20 cellular contexts compared by ENCODE assay signal in the genomic region with DNA sequence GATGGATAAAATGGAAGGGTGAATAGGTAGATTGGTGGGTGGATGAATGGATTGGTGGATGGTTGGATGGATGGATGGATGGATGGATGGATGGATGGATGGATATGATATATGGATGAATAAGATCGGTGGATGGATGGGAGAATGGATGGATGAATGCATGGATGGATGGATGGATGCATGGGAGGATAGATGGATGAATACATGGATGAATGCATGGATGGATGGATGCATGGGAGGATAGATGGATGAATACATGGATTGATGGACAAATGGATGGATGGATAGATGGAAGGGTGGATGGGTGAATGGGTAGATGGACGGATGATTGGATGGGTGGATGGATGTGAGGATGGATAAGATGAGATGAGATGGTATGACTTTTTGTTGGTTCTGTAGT.
A peak's percentile ranks its signal among the peaks of the same experiment; 100 is the strongest.
DNase-seq lines count a peak whose midpoint lies in the region; ATAC-seq, FAIRE-seq and TF ChIP-seq lines count a peak whose summit lies in the region.
"Had no signal": no experiment of that assay in that cellular context is flagged by ENCODE, and none has a peak within 500 bp of the region (broad histone marks: within the 10 kb centered on the region; RNA-seq: fewer than 3 reads in every experiment).

No MANE protein-coding gene starts in this region.

- H3K27ac ChIP-seq in GM12878 (ENCODE audit: control insufficient read depth, insufficient read depth) (no peak overlapping the region), prostate gland (no peak overlapping the region)
- H3K27ac ChIP-seq: GM23248, HL-60 had no signal

- no peak overlapping the region for H3K9ac ChIP-seq in GM12878 (ENCODE audit: control insufficient read depth, insufficient read depth, low read length)
- H3K9ac ChIP-seq: GM23248 had no signal

- no peak for TF ChIP-seq CTCF in GM12878 (IDR thresholded peaks at IDR 0.05 in 2 of 3, conservative IDR thresholded peaks at IDR 0.05 in 1 of 3; ENCODE audit: control insufficient read depth in 2 of 3, extremely low read depth in 1 of 3, insufficient read depth in 1 of 3, low read depth in 3 of 3, low read length in 3 of 3)
- no peak for TF ChIP-seq CTCF in prostate gland (IDR thresholded peaks at IDR 0.05)

- no peak overlapping the region for H2AFZ ChIP-seq in GM12878 (ENCODE audit: control insufficient read depth, low read depth, low read length)
- H2AFZ ChIP-seq: GM23248 had no signal

- POLR2A ChIA-PET in GM12878 (lab: Charles Lee): no interaction called here

- no peaks in the 10 kb centered on the region for H3K79me2 ChIP-seq in GM12878 (ENCODE audit: control insufficient read depth, insufficient read depth, low read length)

- no peaks in the 10 kb centered on the region for H3K27me3 ChIP-seq in GM12878 (replicated peaks in 1 of 2; ENCODE audit: control insufficient read depth in 2 of 2, insufficient read depth in 2 of 2, low read length in 1 of 2)
- no peaks in the 10 kb centered on the region for H3K27me3 ChIP-seq in prostate gland (replicated peaks; ENCODE audit: insufficient read depth)

- H3K27me3 Mint-ChIP-seq in activated CD4-positive, alpha-beta T cell treated with anti-CD3 and anti-CD28 coated beads, Interleukin-2, amount 10 ng/mL, durations not matched to agents 24 days and 14 days: peaks cover 2% of the 10 kb centered on the region
- no peaks in the 10 kb centered on the region for H3K27me3 Mint-ChIP-seq in stimulated activated naive CD8-positive, alpha-beta T cell treated with anti-CD3 and anti-CD28 coated beads, Interleukin-15, Interleukin-2, amounts not matched to agents 100 ng/mL and 50 ng/mL, for 24 hours
- no peaks in the 10 kb centered on the region for H3K27me3 Mint-ChIP-seq in stimulated activated naive CD8-positive, alpha-beta T cell treated with anti-CD3 and anti-CD28 coated beads, Interleukin-15, amount 100 ng/mL, for 72 hours

- no peak for TF ChIP-seq RAD21 in GM12878 (IDR thresholded peaks at IDR 0.05; ENCODE audit: insufficient read depth, low read depth, low read length)

- TF ChIP-seq EP300 in GM12878 (IDR thresholded peaks at IDR 0.05; ENCODE audit: borderline replicate concordance in 1 of 2, control insufficient read depth in 1 of 2, low read depth in 2 of 2, low read length in 2 of 2): no peak

- BruUV-seq in GM12878 (replicated peaks; lab: Mats Ljungman, UMichigan): no TSS peak

- RAD21 ChIA-PET in GM12878 (lab: Charles Lee; ENCODE audit: unreplicated experiment): interaction anchor here (15.3 kb wide), 1 partner anchor 25 kb away, joined by 519 read pairs; no protein-coding TSS in a partner anchor

- SMC1A ChIA-PET in GM12878 (lab: Charles Lee; ENCODE audit: uncharacterized antibody, unreplicated experiment): interaction anchor here (3.7 to 25.0 kb wide), 2 partner anchors 7 to 22 kb away, joined by 17 to 748 read pairs; no protein-coding TSS in a partner anchor

- in situ Hi-C loops in GM12878 (cut with MboI): no loop called here
- in situ Hi-C loops in KBM-7 (cut with MboI; ENCODE audit: low pct_unique_long_range_greater_than_20kb, low sequenced_read_pairs): no loop called here

- no peak overlapping the region for H3K4me3 Mint-ChIP-seq in activated CD4-positive, alpha-beta T cell treated with anti-CD3 and anti-CD28 coated beads, Interleukin-2, amount 10 ng/mL, durations not matched to agents 24 days and 14 days
- H3K4me3 Mint-ChIP-seq in stimulated activated naive CD8-positive, alpha-beta T cell treated with anti-CD3 and anti-CD28 coated beads, Interleukin-15, Interleukin-2, amounts not matched to agents 100 ng/mL and 50 ng/mL, for 24 hours: no peak overlapping the region
- no peak overlapping the region for H3K4me3 Mint-ChIP-seq in stimulated activated naive CD8-positive, alpha-beta T cell treated with anti-CD3 and anti-CD28 coated beads, Interleukin-15, amount 100 ng/mL, for 72 hours
- H3K4me3 Mint-ChIP-seq: CD14-positive monocyte, HFFc6 had no signal

- CTCF ChIA-PET in GM12878 (lab: Yijun Ruan, JAX): interaction anchor here (1.0 to 16.8 kb wide), 3 partner anchors 17 to 396 kb away, joined by 3 to 460 read pairs (median 5); no protein-coding TSS in a partner anchor

- peaks cover 42% of the 10 kb centered on the region for H3K4me1 ChIP-seq in GM12878 (ENCODE audit: control insufficient read depth, insufficient read depth, low read length)
- no peaks in the 10 kb centered on the region for H3K4me1 ChIP-seq in prostate gland (replicated peaks)

- peaks cover 9% of the 10 kb centered on the region for H3K9me3 Mint-ChIP-seq in activated CD4-positive, alpha-beta T cell treated with anti-CD3 and anti-CD28 coated beads, Interleukin-2, amount 10 ng/mL, durations not matched to agents 24 days and 14 days
- peaks cover 7% of the 10 kb centered on the region for H3K9me3 Mint-ChIP-seq in stimulated activated naive CD8-positive, alpha-beta T cell treated with anti-CD3 and anti-CD28 coated beads, Interleukin-15, Interleukin-2, amounts not matched to agents 100 ng/mL and 50 ng/mL, for 24 hours
- peaks cover 19 to 25% of the 10 kb centered on the region in 2 donors for H3K9me3 Mint-ChIP-seq in stimulated activated naive CD8-positive, alpha-beta T cell treated with anti-CD3 and anti-CD28 coated beads, Interleukin-15, amount 100 ng/mL, for 72 hours

- H3K27ac Mint-ChIP-seq in activated CD4-positive, alpha-beta T cell treated with anti-CD3 and anti-CD28 coated beads, Interleukin-2, amount 10 ng/mL, durations not matched to agents 24 days and 14 days: peak overlapping the region; percentile 74
- H3K27ac Mint-ChIP-seq in stimulated activated naive CD8-positive, alpha-beta T cell treated with anti-CD3 and anti-CD28 coated beads, Interleukin-15, Interleukin-2, amounts not matched to agents 100 ng/mL and 50 ng/mL, for 24 hours: peak overlapping the region; percentile 4
- H3K27ac Mint-ChIP-seq in stimulated activated naive CD8-positive, alpha-beta T cell treated with anti-CD3 and anti-CD28 coated beads, Interleukin-15, amount 100 ng/mL, for 72 hours: peak overlapping the region in 1 of 2 donors; percentile 1
- H3K27ac Mint-ChIP-seq: CD14-positive monocyte, HFFc6 had no signal

- peaks cover 41% of the 10 kb centered on the region for H3K4me1 Mint-ChIP-seq in activated CD4-positive, alpha-beta T cell treated with anti-CD3 and anti-CD28 coated beads, Interleukin-2, amount 10 ng/mL, durations not matched to agents 24 days and 14 days
- peaks cover 50% of the 10 kb centered on the region for H3K4me1 Mint-ChIP-seq in stimulated activated naive CD8-positive, alpha-beta T cell treated with anti-CD3 and anti-CD28 coated beads, Interleukin-15, Interleukin-2, amounts not matched to agents 100 ng/mL and 50 ng/mL, for 24 hours (ENCODE audit: low read depth)
- peaks cover 64% of the 10 kb centered on the region for H3K4me1 Mint-ChIP-seq in stimulated activated naive CD8-positive, alpha-beta T cell treated with anti-CD3 and anti-CD28 coated beads, Interleukin-15, amount 100 ng/mL, for 72 hours

- no peak overlapping the region for H3K4me2 ChIP-seq in GM12878 (ENCODE audit: control insufficient read depth, insufficient read depth)

- no peak for DNase-seq in activated CD4-positive, alpha-beta T cell treated with anti-CD3 and anti-CD28 coated beads, Interleukin-2, amount 10 ng/mL, durations not matched to agents 24 days and 14 days
- no peak for DNase-seq in activated CD4-positive, alpha-beta T cell treated with anti-CD3 and anti-CD28 coated beads for 4 hours
- no peak for DNase-seq in stimulated activated naive CD8-positive, alpha-beta T cell treated with anti-CD3 and anti-CD28 coated beads, Interleukin-15, amount 100 ng/mL, for 72 hours
- DNase-seq in GM12878 (ENCODE audit: low read depth, low spot score) (no peak), prostate gland (ENCODE audit: low spot score) (no peak), KBM-7 (no peak)
- DNase-seq: Calu3, GM23248, HFFc6, Karpas-422, NCI-H1105, NCI-H1694 treated with DMSO at 0.1 percent for 48 hours, NCI-H345, NCI-H526 treated with DMSO at 0.1 percent for 48 hours, PC-3 had no signal

- no peaks in the 10 kb centered on the region for H4K20me1 ChIP-seq in GM12878 (ENCODE audit: control insufficient read depth, insufficient read depth)

- H3K4me3 ChIP-seq in GM12878: no peak overlapping the region
- H3K4me3 ChIP-seq in prostate gland: no peak overlapping the region
- H3K4me3 ChIP-seq: GM23248 had no signal

- intact Hi-C loops in activated CD4-positive, alpha-beta T cell treated with anti-CD3 and anti-CD28 coated beads, Interleukin-2, amount 10 ng/mL, durations not matched to agents 24 days and 14 days (cut with micrococcal nuclease): loop anchor here (1.0 kb wide), 1 partner anchor 40 kb away; no protein-coding TSS in a partner anchor
- intact Hi-C loops in GM12878 (cut with micrococcal nuclease; ENCODE audit: unreplicated experiment): no loop called here
- intact Hi-C loops in prostate gland (cut with DNase I): no loop called here

- 100% methylated on average over 2 of the region's 2 CpGs for WGBS in GM12878 (ENCODE audit: insufficient coverage, insufficient replicate concordance, low lambda C conversion rate, missing lambda C conversion rate)
- WGBS in prostate gland: 94% methylated on average over 2 of the region's 2 CpGs

- no peaks in the 10 kb centered on the region for H3K36me3 ChIP-seq in GM12878 (ENCODE audit: control insufficient read depth in 2 of 2, insufficient read depth in 2 of 2, low read length in 1 of 2)
- no peaks in the 10 kb centered on the region for H3K36me3 ChIP-seq in prostate gland

- H3K9me3 ChIP-seq in GM12878 (replicated peaks; ENCODE audit: control insufficient read depth, insufficient read depth, low read length) (peaks cover 6% of the 10 kb centered on the region), prostate gland (no peaks in the 10 kb centered on the region)

- ATAC-seq in stimulated activated naive CD8-positive, alpha-beta T cell treated with anti-CD3 and anti-CD28 coated beads, Interleukin-15, amount 100 ng/mL, for 72 hours: no peak
- ATAC-seq in GM12878 (no peak), HG03097 (IDR thresholded peaks at IDR 0.05; ENCODE audit: low FRiP score, unreplicated experiment) (no peak)
- ATAC-seq: PC-3 had no signal

- FAIRE-seq in GM12878 (lab: Jason Lieb, UNC): no peak
- FAIRE-seq: A204.1 had no signal

- no peaks in the 10 kb centered on the region for H3K36me3 Mint-ChIP-seq in activated CD4-positive, alpha-beta T cell treated with anti-CD3 and anti-CD28 coated beads, Interleukin-2, amount 10 ng/mL, durations not matched to agents 24 days and 14 days (ENCODE audit: low read depth)
- no peaks in the 10 kb centered on the region for H3K36me3 Mint-ChIP-seq in stimulated activated naive CD8-positive, alpha-beta T cell treated with anti-CD3 and anti-CD28 coated beads, Interleukin-15, Interleukin-2, amounts not matched to agents 100 ng/mL and 50 ng/mL, for 24 hours (ENCODE audit: low read depth)
- H3K36me3 Mint-ChIP-seq: CD14-positive monocyte had no signal

- TF ChIP-seq POLR2A in GM12878 (IDR thresholded peaks at IDR 0.05; ENCODE audit: low read depth, low read length): no peak
- TF ChIP-seq POLR2A in prostate gland (IDR thresholded peaks at IDR 0.05): no peak

TF ChIP-seq in GM12878, 131 proteins besides CTCF, POLR2A, EP300 and RAD21 (continues in another document):
- no peak for TF ChIP-seq TBL1XR1 (IDR thresholded peaks at IDR 0.05; ENCODE audit: low read depth, low read length)
